26 cellular contexts compared by ENCODE assay signal in the genomic region with DNA sequence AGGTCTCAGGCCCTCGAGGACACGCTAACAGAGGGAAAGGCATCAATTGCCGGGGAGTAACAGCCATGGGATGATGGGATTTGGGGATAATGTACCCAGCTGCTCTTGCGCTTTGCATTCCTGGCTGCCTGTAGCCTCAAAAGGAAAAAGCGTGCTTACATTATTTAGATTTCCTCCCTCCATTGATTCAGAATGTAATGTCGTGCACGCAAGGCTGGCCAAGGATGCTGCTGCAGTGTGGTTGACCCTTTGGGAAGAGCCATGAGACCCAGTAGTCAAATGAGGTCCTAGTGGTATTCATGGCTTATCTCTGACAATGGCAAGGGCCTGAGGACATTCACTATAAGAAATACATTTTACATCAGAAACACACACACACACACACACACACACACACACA.
"Had no signal": no experiment of that assay in that cellular context is flagged by ENCODE, and none has a peak within 500 bp of the region (broad histone marks: within the 10 kb centered on the region; RNA-seq: fewer than 3 reads in every experiment).

No MANE protein-coding gene starts in this region.

- H3K27me3 ChIP-seq: gastroesophageal sphincter, sigmoid colon, testis had no signal

- DNase-seq: dorsolateral prefrontal cortex; effector CD4-positive, alpha-beta T cell; foreskin fibroblast; glutamatergic neuron; heart right ventricle; hippocampal formation; left colon; mesenchymal stem cell; mucosa of descending colon; naive B cell; nephron progenitor cell; nucleus accumbens; right cardiac atrium; sigmoid colon; stimulated activated CD4-positive, alpha-beta T cell treated with anti-CD3 and anti-CD28 coated beads, Interleukin-4, amount 100 ng/mL, for 4 hours; stimulated activated naive CD8-positive, alpha-beta T cell treated with anti-CD3 and anti-CD28 coated beads, Interleukin-15, Interleukin-2, amounts not matched to agents 100 U/mL and 50 U/mL, for 24 hours; substantia nigra; testis; tibial artery had no signal

- H3K9me3 ChIP-seq: gastroesophageal sphincter, heart right ventricle, mucosa of descending colon, prostate gland, sigmoid colon, testis, tibial artery had no signal

- H3K27ac ChIP-seq: dorsolateral prefrontal cortex, gastroesophageal sphincter, heart right ventricle, prostate gland, sigmoid colon, testis, tibial artery had no signal

- ATAC-seq: esophagus mucosa; gastroesophageal sphincter; heart right ventricle; left colon; mucosa of descending colon; right cardiac atrium; stimulated activated memory B cell treated with anti-CD40 and anti-IgM and Interleukin-4, amounts not matched to agents 10 μg/mL and 1 μg/mL and 100 μg/mL, for 72 hours; stimulated activated naive CD8-positive, alpha-beta T cell treated with anti-CD3 and anti-CD28 coated beads, Interleukin-15, Interleukin-2, amounts not matched to agents 100 U/mL and 50 U/mL, for 24 hours had no signal

- H3K36me3 ChIP-seq: gastroesophageal sphincter, prostate gland, sigmoid colon, tibial artery had no signal

- H3K4me1 ChIP-seq: prostate gland had no signal

- H3K4me3 ChIP-seq: dorsolateral prefrontal cortex, gastroesophageal sphincter, heart right ventricle, mucosa of descending colon, prostate gland, sigmoid colon, testis, tibial artery had no signal

- FAIRE-seq: colon, islet of Langerhans, urothelium cell line had no signal
